19 cellular contexts compared by ENCODE assay signal in genomic region chr6:122107256-122107655, GRCh38.
"Had no signal": no experiment of that assay in that cellular context is flagged by ENCODE, and none has a peak within 500 bp of the region (broad histone marks: within the 10 kb centered on the region; RNA-seq: fewer than 3 reads in every experiment).

No MANE protein-coding gene starts in this region.

- H3K4me3 ChIP-seq: coronary artery, dorsolateral prefrontal cortex, esophagus muscularis mucosa, gastrocnemius medialis, heart right ventricle, left lung, lower lobe of right lung had no signal

- H3K36me3 ChIP-seq: esophagus muscularis mucosa, gastrocnemius medialis, heart right ventricle, left lung, lower lobe of right lung had no signal

- H3K4me1 ChIP-seq: left lung, lower lobe of right lung had no signal

- H3K27ac ChIP-seq: coronary artery, dorsolateral prefrontal cortex, gastrocnemius medialis, heart right ventricle, left lung, lower lobe of right lung had no signal

- H3K9me3 ChIP-seq: esophagus muscularis mucosa, gastrocnemius medialis, heart right ventricle, left lung, lower lobe of right lung had no signal

- ATAC-seq: gastrocnemius medialis, heart right ventricle, left colon, left lung, left ventricle myocardium superior, lower lobe of right lung had no signal

- DNase-seq: dermis blood vessel endothelial cell; dorsolateral prefrontal cortex; effector CD4-positive, alpha-beta T cell; effector memory CD4-positive, alpha-beta T cell; foreskin melanocyte; gastrocnemius medialis; glutamatergic neuron; head of caudate nucleus; heart right ventricle; hippocampal formation; kidney glomerular epithelial cell; left colon; left lung; left ventricle myocardium superior; lower lobe of right lung; mesenchymal stem cell; midbrain had no signal

- H3K27me3 ChIP-seq: esophagus muscularis mucosa, gastrocnemius medialis, heart right ventricle, left lung had no signal
